Comparison of ENCODE assay signal across 25 cellular contexts in genomic region chr17:65307366-65308316, GRCh38.
"Had no signal": no experiment of that assay in that cellular context is flagged by ENCODE, and none has a peak within 500 bp of the region (broad histone marks: within the 10 kb centered on the region; RNA-seq: fewer than 3 reads in every experiment).

No MANE protein-coding gene starts in this region.

- H3K27ac ChIP-seq: dorsolateral prefrontal cortex, epithelial cell of prostate, gastrocnemius medialis, lower lobe of right lung, neutrophil, pancreas, stomach, thyroid gland had no signal

- H3K9me3 Mint-ChIP-seq: naive thymus-derived CD8-positive, alpha-beta T cell had no signal

- ATAC-seq: esophagus mucosa; gastrocnemius medialis; left ventricle myocardium superior; lower lobe of right lung; naive thymus-derived CD8-positive, alpha-beta T cell; pancreas; sciatic nerve had no signal

- FAIRE-seq: colon, keratinocyte, pancreas had no signal

- H3K27me3 ChIP-seq: gastrocnemius medialis, pancreas, stomach, thyroid gland had no signal

- DNase-seq: dorsolateral prefrontal cortex; effector CD4-positive, alpha-beta T cell; foreskin fibroblast; gastrocnemius medialis; head of caudate nucleus; left ventricle myocardium superior; lower lobe of right lung; naive thymus-derived CD8-positive, alpha-beta T cell; pancreas; stimulated activated CD4-positive, alpha-beta T cell treated with anti-CD3 and anti-CD28 coated beads, Interleukin-12 subunit alpha, Interleukin-12 subunit beta, amount 100 ng/mL, for 4 hours; stimulated activated CD4-positive, alpha-beta T cell treated with anti-CD3 and anti-CD28 coated beads, Interleukin-1b, Interleukin-23, amount 100 ng/mL, for 48 hours; stimulated activated CD4-positive, alpha-beta T cell treated with anti-CD3 and anti-CD28 coated beads, Interleukin-4, amount 100 ng/mL, for 1 hour; stimulated activated CD8-positive, alpha-beta memory T cell treated with anti-CD3 and anti-CD28 coated beads, Interleukin-4, amount 100 ng/mL, for 48 hours; stimulated activated naive CD4-positive, alpha-beta T cell treated with Interleukin-2 at 50 U/mL for 16 hours; stomach; thyroid gland; trophoblast cell had no signal

- H3K9me3 ChIP-seq: gastrocnemius medialis, lower lobe of right lung, neutrophil, pancreas, stomach, thyroid gland had no signal

- H3K4me3 Mint-ChIP-seq: naive thymus-derived CD8-positive, alpha-beta T cell had no signal

- H3K27ac Mint-ChIP-seq: naive thymus-derived CD8-positive, alpha-beta T cell; progenitor cell of endocrine pancreas had no signal

- H3K36me3 Mint-ChIP-seq: naive thymus-derived CD8-positive, alpha-beta T cell had no signal

- H3K4me1 ChIP-seq: gastrocnemius medialis, pancreas, stomach, thyroid gland had no signal

- H3K36me3 ChIP-seq: gastrocnemius medialis, lower lobe of right lung, neutrophil, pancreas, stomach, thyroid gland had no signal

- H3K4me3 ChIP-seq: dorsolateral prefrontal cortex, gastrocnemius medialis, lower lobe of right lung, pancreas, smooth muscle cell, stomach, thyroid gland had no signal

- H3K4me2 ChIP-seq: smooth muscle cell had no signal
